1 cellular context compared by ENCODE assay signal in genomic region chr7:105664816-105665525, GRCh38.
A peak's percentile ranks its signal among the peaks of the same experiment; 100 is the strongest.
TF ChIP-seq lines count a peak whose summit lies in the region.

No MANE protein-coding gene starts in this region.

TF ChIP-seq in HepG2, 621 proteins besides CTCF, POLR2A, EP300 and RAD21 (continued from another document and continues in another):
- TF ChIP-seq ZBTB40 (IDR thresholded peaks at IDR 0.05) (no peak), ZBTB40 (CRISPR knock-in tag; IDR thresholded peaks at IDR 0.05) (no peak), POGZ (CRISPR knock-in tag; IDR thresholded peaks at IDR 0.05) (no peak), ZNF616 (CRISPR knock-in tag; IDR thresholded peaks at IDR 0.05; ENCODE audit: low read depth) (no peak), NCOA2 (CRISPR knock-in tag; IDR thresholded peaks at IDR 0.05) (peak; percentile 17; the same call in 1 of the 2 replicates), BHLHE40 (IDR thresholded peaks at IDR 0.05; ENCODE audit: low read length) (peak; percentile 58; the same call in 1 of the 2 replicates), ZNF253 (CRISPR knock-in tag; IDR thresholded peaks at IDR 0.05; ENCODE audit: borderline replicate concordance) (no peak), KDM2A (CRISPR knock-in tag; IDR thresholded peaks at IDR 0.05; ENCODE audit: borderline replicate concordance, low read depth) (no peak), ZNF160 (CRISPR knock-in tag; IDR thresholded peaks at IDR 0.05) (no peak), CEBPB (IDR thresholded peaks at IDR 0.05; ENCODE audit: borderline replicate concordance, low read depth, low read length) (no peak), ARNT (IDR thresholded peaks at IDR 0.05) (no peak), HES4 (CRISPR knock-in tag; IDR thresholded peaks at IDR 0.05; ENCODE audit: borderline replicate concordance) (no peak), ZSCAN21 (CRISPR knock-in tag; IDR thresholded peaks at IDR 0.05; ENCODE audit: borderline replicate concordance) (no peak), FOXO1 (CRISPR knock-in tag; IDR thresholded peaks at IDR 0.05) (no peak), ELF4 (CRISPR knock-in tag; IDR thresholded peaks at IDR 0.05; ENCODE audit: borderline replicate concordance) (no peak), RFX1 (IDR thresholded peaks at IDR 0.05) (peak; percentile 52; the same call in 1 of the 2 replicates), ZNF576 (CRISPR knock-in tag; IDR thresholded peaks at IDR 0.05) (no peak), JDP2 (CRISPR knock-in tag; IDR thresholded peaks at IDR 0.05; ENCODE audit: borderline replicate concordance) (no peak), MLLT10 (CRISPR knock-in tag; IDR thresholded peaks at IDR 0.05) (no peak), ERF (CRISPR knock-in tag; IDR thresholded peaks at IDR 0.05) (no peak), ZBTB21 (CRISPR knock-in tag; IDR thresholded peaks at IDR 0.05) (no peak), FOXA3 (CRISPR knock-in tag; IDR thresholded peaks at IDR 0.05) (peak; percentile 65; the same call in 1 of the 2 replicates), ZSCAN30 (CRISPR knock-in tag; IDR thresholded peaks at IDR 0.05) (no peak), ZNF777 (CRISPR knock-in tag; IDR thresholded peaks at IDR 0.05) (no peak), TBX2 (CRISPR knock-in tag; IDR thresholded peaks at IDR 0.05; ENCODE audit: borderline replicate concordance) (peak; percentile 72; the same call in 1 of the 2 replicates), ZNF180 (CRISPR knock-in tag; IDR thresholded peaks at IDR 0.05; ENCODE audit: borderline replicate concordance, low read depth) (no peak), ZNF660 (CRISPR knock-in tag; IDR thresholded peaks at IDR 0.05; ENCODE audit: borderline replicate concordance, low read depth) (no peak), ARID5B (CRISPR knock-in tag; IDR thresholded peaks at IDR 0.05) (peak; percentile 57; the same call in 1 of the 2 replicates), STAT5B (CRISPR knock-in tag; IDR thresholded peaks at IDR 0.05) (no peak), ZMYM4 (CRISPR knock-in tag; IDR thresholded peaks at IDR 0.05) (no peak), TMF1 (CRISPR knock-in tag; IDR thresholded peaks at IDR 0.05; ENCODE audit: low read depth) (no peak)
- TF ChIP-seq, protein P1, sequence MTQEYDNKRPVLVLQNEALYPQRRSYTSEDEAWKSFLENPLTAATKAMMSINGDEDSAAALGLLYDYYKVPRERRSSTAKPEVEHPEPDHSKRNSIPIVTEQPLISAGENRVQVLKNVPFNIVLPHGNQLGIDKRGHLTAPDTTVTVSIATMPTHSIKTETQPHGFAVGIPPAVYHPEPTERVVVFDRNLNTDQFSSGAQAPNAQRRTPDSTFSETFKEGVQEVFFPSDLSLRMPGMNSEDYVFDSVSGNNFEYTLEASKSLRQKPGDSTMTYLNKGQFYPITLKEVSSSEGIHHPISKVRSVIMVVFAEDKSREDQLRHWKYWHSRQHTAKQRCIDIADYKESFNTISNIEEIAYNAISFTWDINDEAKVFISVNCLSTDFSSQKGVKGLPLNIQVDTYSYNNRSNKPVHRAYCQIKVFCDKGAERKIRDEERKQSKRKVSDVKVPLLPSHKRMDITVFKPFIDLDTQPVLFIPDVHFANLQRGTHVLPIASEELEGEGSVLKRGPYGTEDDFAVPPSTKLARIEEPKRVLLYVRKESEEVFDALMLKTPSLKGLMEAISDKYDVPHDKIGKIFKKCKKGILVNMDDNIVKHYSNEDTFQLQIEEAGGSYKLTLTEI (CRISPR knock-in tag; conservative IDR thresholded peaks at IDR 0.05), result no peak
- TF ChIP-seq, protein P2, sequence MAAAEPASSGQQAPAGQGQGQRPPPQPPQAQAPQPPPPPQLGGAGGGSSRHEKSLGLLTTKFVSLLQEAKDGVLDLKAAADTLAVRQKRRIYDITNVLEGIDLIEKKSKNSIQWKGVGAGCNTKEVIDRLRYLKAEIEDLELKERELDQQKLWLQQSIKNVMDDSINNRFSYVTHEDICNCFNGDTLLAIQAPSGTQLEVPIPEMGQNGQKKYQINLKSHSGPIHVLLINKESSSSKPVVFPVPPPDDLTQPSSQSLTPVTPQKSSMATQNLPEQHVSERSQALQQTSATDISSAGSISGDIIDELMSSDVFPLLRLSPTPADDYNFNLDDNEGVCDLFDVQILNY (CRISPR knock-in tag; conservative IDR thresholded peaks at IDR 0.05), result no peak
- TF ChIP-seq, protein P3, sequence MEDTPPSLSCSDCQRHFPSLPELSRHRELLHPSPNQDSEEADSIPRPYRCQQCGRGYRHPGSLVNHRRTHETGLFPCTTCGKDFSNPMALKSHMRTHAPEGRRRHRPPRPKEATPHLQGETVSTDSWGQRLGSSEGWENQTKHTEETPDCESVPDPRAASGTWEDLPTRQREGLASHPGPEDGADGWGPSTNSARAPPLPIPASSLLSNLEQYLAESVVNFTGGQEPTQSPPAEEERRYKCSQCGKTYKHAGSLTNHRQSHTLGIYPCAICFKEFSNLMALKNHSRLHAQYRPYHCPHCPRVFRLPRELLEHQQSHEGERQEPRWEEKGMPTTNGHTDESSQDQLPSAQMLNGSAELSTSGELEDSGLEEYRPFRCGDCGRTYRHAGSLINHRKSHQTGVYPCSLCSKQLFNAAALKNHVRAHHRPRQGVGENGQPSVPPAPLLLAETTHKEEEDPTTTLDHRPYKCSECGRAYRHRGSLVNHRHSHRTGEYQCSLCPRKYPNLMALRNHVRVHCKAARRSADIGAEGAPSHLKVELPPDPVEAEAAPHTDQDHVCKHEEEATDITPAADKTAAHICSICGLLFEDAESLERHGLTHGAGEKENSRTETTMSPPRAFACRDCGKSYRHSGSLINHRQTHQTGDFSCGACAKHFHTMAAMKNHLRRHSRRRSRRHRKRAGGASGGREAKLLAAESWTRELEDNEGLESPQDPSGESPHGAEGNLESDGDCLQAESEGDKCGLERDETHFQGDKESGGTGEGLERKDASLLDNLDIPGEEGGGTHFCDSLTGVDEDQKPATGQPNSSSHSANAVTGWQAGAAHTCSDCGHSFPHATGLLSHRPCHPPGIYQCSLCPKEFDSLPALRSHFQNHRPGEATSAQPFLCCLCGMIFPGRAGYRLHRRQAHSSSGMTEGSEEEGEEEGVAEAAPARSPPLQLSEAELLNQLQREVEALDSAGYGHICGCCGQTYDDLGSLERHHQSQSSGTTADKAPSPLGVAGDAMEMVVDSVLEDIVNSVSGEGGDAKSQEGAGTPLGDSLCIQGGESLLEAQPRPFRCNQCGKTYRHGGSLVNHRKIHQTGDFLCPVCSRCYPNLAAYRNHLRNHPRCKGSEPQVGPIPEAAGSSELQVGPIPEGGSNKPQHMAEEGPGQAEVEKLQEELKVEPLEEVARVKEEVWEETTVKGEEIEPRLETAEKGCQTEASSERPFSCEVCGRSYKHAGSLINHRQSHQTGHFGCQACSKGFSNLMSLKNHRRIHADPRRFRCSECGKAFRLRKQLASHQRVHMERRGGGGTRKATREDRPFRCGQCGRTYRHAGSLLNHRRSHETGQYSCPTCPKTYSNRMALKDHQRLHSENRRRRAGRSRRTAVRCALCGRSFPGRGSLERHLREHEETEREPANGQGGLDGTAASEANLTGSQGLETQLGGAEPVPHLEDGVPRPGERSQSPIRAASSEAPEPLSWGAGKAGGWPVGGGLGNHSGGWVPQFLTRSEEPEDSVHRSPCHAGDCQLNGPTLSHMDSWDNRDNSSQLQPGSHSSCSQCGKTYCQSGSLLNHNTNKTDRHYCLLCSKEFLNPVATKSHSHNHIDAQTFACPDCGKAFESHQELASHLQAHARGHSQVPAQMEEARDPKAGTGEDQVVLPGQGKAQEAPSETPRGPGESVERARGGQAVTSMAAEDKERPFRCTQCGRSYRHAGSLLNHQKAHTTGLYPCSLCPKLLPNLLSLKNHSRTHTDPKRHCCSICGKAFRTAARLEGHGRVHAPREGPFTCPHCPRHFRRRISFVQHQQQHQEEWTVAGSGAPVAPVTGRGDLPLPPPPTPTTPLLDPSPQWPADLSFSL (CRISPR knock-in tag; IDR thresholded peaks at IDR 0.05), result no peak
- TF ChIP-seq, protein P4, sequence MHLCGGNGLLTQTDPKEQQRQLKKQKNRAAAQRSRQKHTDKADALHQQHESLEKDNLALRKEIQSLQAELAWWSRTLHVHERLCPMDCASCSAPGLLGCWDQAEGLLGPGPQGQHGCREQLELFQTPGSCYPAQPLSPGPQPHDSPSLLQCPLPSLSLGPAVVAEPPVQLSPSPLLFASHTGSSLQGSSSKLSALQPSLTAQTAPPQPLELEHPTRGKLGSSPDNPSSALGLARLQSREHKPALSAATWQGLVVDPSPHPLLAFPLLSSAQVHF (CRISPR knock-in tag; IDR thresholded peaks at IDR 0.05), result no peak
